Comparison of ENCODE assay signal across 14 cellular contexts in the genomic region with DNA sequence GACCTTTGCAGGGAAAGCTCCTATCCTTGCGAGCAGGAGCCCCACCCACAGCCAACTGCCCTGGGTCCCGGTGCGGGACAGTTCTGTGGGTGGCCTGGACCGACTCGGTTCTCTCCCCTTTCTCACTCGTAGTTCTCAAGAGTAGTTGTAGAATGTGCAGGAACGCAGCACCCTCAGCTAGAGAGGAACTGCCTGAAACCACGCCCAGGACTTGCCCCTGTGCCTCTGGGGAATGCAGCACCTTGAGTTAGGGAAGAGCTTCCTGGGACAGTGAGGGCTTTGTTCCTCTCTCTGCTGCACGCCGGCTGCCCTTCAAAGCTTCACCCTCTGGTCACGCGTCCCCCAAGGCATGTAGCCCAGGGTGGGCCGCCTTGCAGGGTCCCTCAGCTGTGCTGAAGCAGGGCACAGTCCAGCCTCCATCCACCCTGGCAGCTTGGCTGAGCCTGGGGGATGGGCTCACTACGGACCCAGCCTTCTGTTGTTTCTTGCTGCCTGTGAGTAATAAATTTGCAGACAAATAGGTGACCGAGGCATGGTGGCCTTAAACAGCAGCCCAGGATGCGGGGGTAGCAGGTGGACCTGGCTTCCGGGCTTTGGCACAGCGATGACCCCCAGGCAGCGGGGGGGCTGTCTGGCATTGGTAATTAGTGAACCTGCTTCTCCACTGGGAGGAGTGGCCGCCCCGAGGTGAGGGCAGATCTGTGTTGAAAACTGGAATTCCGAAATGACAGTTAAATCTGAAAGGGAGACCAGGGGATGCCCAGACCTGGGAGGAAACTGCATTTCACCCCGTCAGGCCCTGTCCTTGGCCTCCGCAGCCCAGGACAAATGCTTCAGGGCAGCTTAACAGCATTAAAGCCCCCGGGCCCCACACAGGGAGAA.
DNase-seq lines count a peak whose midpoint lies in the region; ATAC-seq and TF ChIP-seq lines count a peak whose summit lies in the region.
"Had no signal": no experiment of that assay in that cellular context is flagged by ENCODE, and none has a peak within 500 bp of the region (broad histone marks: within the 10 kb centered on the region; RNA-seq: fewer than 3 reads in every experiment).

No MANE protein-coding gene starts in this region.

- no peak overlapping the region for H3K4me3 Mint-ChIP-seq in activated naive CD8-positive, alpha-beta T cell treated with anti-CD3 and anti-CD28 coated beads for 36 hours
- no peak overlapping the region for H3K4me3 Mint-ChIP-seq in natural killer cell
- H3K4me3 Mint-ChIP-seq: activated CD4-positive, alpha-beta memory T cell treated with anti-CD3 and anti-CD28 coated beads, Interleukin-2, amount 10 ng/mL, durations not matched to agents 7 days and 5 days had no signal

- H3K9me2 ChIP-seq in SK-N-SH: no peaks in the 10 kb centered on the region

- H3K9me3 ChIP-seq in BLaER1 treated with 17β-estradiol and CSF1 and Interleukin-3, amounts not matched to agents 10 nM and 100 nM (replicated peaks in 1 of 11): peaks cover 4 to 7% (median 6%) of the 10 kb centered on the region in 11 experiments; a peak in 19 of 22 replicates
- H3K9me3 ChIP-seq in SK-N-SH: no peaks in the 10 kb centered on the region
- H3K9me3 ChIP-seq: adrenal gland had no signal

- peaks cover 0 to 47% (median 0%) of the 10 kb centered on the region in 11 experiments; a peak in 5 of 22 replicates for H3K27me3 ChIP-seq in BLaER1 treated with 17β-estradiol and CSF1 and Interleukin-3, amounts not matched to agents 10 nM and 100 nM
- H3K27me3 ChIP-seq in SK-N-SH (ENCODE audit: insufficient read depth): no peaks in the 10 kb centered on the region
- H3K27me3 ChIP-seq: upper lobe of left lung had no signal

- no peaks in the 10 kb centered on the region for H3K36me3 Mint-ChIP-seq in activated naive CD8-positive, alpha-beta T cell treated with anti-CD3 and anti-CD28 coated beads for 36 hours
- H3K36me3 Mint-ChIP-seq in natural killer cell: no peaks in the 10 kb centered on the region

- H4K20me1 ChIP-seq in BLaER1 treated with 17β-estradiol and CSF1 and Interleukin-3, amounts not matched to agents 10 nM and 100 nM: peaks cover 0 to 15% (median 0%) of the 10 kb centered on the region in 11 experiments; a peak in 1 of 22 replicates
- no peaks in the 10 kb centered on the region for H4K20me1 ChIP-seq in SK-N-SH (ENCODE audit: insufficient read depth)

- POLR2A ChIA-PET in SK-N-SH (lab: Yijun Ruan, JAX): no interaction called here

- peaks cover 36% of the 10 kb centered on the region for H3K27me3 Mint-ChIP-seq in activated naive CD8-positive, alpha-beta T cell treated with anti-CD3 and anti-CD28 coated beads for 36 hours
- H3K27me3 Mint-ChIP-seq in natural killer cell (ENCODE audit: low read depth in 2 of 2): peaks cover 2 to 18% of the 10 kb centered on the region in 2 donors

- no peak for TF ChIP-seq CTCF in SK-N-SH (IDR thresholded peaks at IDR 0.05)
- no peak for TF ChIP-seq CTCF in natural killer cell (IDR thresholded peaks at IDR 0.05)

- no peaks in the 10 kb centered on the region for H3K79me2 ChIP-seq in SK-N-SH (ENCODE audit: insufficient read depth)

- intact Hi-C loops in left colon (cut with DNase I, micrococcal nuclease): no loop called here
- intact Hi-C loops in natural killer cell (cut with micrococcal nuclease): no loop called here

- peak overlapping the region; percentile 81 to 99 (median 93) for H3K4me2 ChIP-seq in BLaER1 treated with 17β-estradiol and CSF1 and Interleukin-3, amounts not matched to agents 10 nM and 100 nM
- no peak overlapping the region for H3K4me2 ChIP-seq in SK-N-SH

- no peaks in the 10 kb centered on the region for H3K36me3 ChIP-seq in BLaER1 treated with 17β-estradiol and CSF1 and Interleukin-3, amounts not matched to agents 10 nM and 100 nM
- H3K36me3 ChIP-seq in SK-N-SH (replicated peaks in 1 of 2; ENCODE audit: control insufficient read depth in 1 of 2, insufficient read depth in 2 of 2, low read length in 1 of 2): no peaks in the 10 kb centered on the region
- H3K36me3 ChIP-seq: adrenal gland, upper lobe of left lung had no signal

- H3K4me3 ChIP-seq in BLaER1 treated with 17β-estradiol and CSF1 and Interleukin-3, amounts not matched to agents 10 nM and 100 nM: peak overlapping the region in 4 of 10 experiments; percentile 6 to 42 (median 30); a peak in 4 of 20 replicates
- no peak overlapping the region for H3K4me3 ChIP-seq in SK-N-SH (ENCODE audit: low read depth in 2 of 2, low read length in 1 of 2)
- H3K4me3 ChIP-seq: adrenal gland, upper lobe of left lung had no signal

- no peak overlapping the region for H3K27ac Mint-ChIP-seq in activated naive CD8-positive, alpha-beta T cell treated with anti-CD3 and anti-CD28 coated beads for 36 hours
- no peak overlapping the region for H3K27ac Mint-ChIP-seq in natural killer cell
- H3K27ac Mint-ChIP-seq: activated CD4-positive, alpha-beta memory T cell treated with anti-CD3 and anti-CD28 coated beads, Interleukin-2, amount 10 ng/mL, durations not matched to agents 7 days and 5 days had no signal

- peak overlapping the region in 9 of 11 experiments; percentile 7 to 90 (median 51); a peak in 14 of 22 replicates for H3K9ac ChIP-seq in BLaER1 treated with 17β-estradiol and CSF1 and Interleukin-3, amounts not matched to agents 10 nM and 100 nM
- H3K9ac ChIP-seq in SK-N-SH: no peak overlapping the region

- peaks cover 1% of the 10 kb centered on the region for H3K9me3 Mint-ChIP-seq in activated naive CD8-positive, alpha-beta T cell treated with anti-CD3 and anti-CD28 coated beads for 36 hours
- no peaks in the 10 kb centered on the region for H3K9me3 Mint-ChIP-seq in natural killer cell
- H3K9me3 Mint-ChIP-seq: activated CD4-positive, alpha-beta memory T cell treated with anti-CD3 and anti-CD28 coated beads, Interleukin-2, amount 10 ng/mL, durations not matched to agents 7 days and 5 days had no signal

- DNase-seq in NCI-H526 treated with DMSO at 0.1 percent for 48 hours (lab: John Stamatoyannopoulos, UW): peak; percentile 81
- DNase-seq in left colon: no peak
- DNase-seq in activated naive CD8-positive, alpha-beta T cell treated with anti-CD3 and anti-CD28 coated beads for 36 hours: no peak
- no peak for DNase-seq in SK-N-SH
- DNase-seq in NK-92 (lab: John Stamatoyannopoulos, UW; ENCODE audit: unreplicated experiment): no peak
- no peak for DNase-seq in natural killer cell
- DNase-seq: activated CD4-positive, alpha-beta memory T cell treated with anti-CD3 and anti-CD28 coated beads, Interleukin-2, amount 10 ng/mL, durations not matched to agents 7 days and 5 days; NCI-H1930; nucleus accumbens had no signal

- no peak for TF ChIP-seq EP300 in SK-N-SH (IDR thresholded peaks at IDR 0.05; ENCODE audit: borderline replicate concordance in 1 of 2, low read depth in 1 of 2, low read length in 1 of 2)

- no peak overlapping the region for H2AFZ ChIP-seq in SK-N-SH (ENCODE audit: low read depth)

- H3K4me1 ChIP-seq in BLaER1 treated with 17β-estradiol and CSF1 and Interleukin-3, amounts not matched to agents 10 nM and 100 nM: peaks cover 58 to 77% (median 71%) of the 10 kb centered on the region in 10 experiments
- peaks cover 0 to 26% of the 10 kb centered on the region in 2 experiments; a peak in 1 of 4 replicates for H3K4me1 ChIP-seq in SK-N-SH (ENCODE audit: control insufficient read depth in 1 of 2, insufficient read depth in 2 of 2, low read depth in 1 of 2, low read length in 1 of 2)
- H3K4me1 ChIP-seq: adrenal gland had no signal

- no peak for TF ChIP-seq RAD21 in SK-N-SH (IDR thresholded peaks at IDR 0.05; ENCODE audit: low read length)

- CTCF ChIA-PET in SK-N-SH (lab: Yijun Ruan, JAX): interaction anchor here (1.3 to 1.6 kb wide), 2 partner anchors 113 to 236 kb away, joined by 3 to 4 read pairs; no protein-coding TSS in a partner anchor

- peak; percentile 30 for ATAC-seq in GM21529 (IDR thresholded peaks at IDR 0.05; ENCODE audit: unreplicated experiment)
- ATAC-seq in left colon: peak; percentile 57
- ATAC-seq in natural killer cell: no peak
- ATAC-seq: Right ventricle myocardium inferior had no signal

- H3F3A ChIP-seq in SK-N-SH (replicated peaks; ENCODE audit: insufficient read depth): no peaks in the 10 kb centered on the region

- H3K4me1 Mint-ChIP-seq in activated naive CD8-positive, alpha-beta T cell treated with anti-CD3 and anti-CD28 coated beads for 36 hours: peaks cover 9% of the 10 kb centered on the region
- H3K4me1 Mint-ChIP-seq in natural killer cell: peaks cover 6 to 8% of the 10 kb centered on the region in 2 donors

- WGBS in SK-N-SH (ENCODE audit: low lambda C conversion rate): 56% methylated on average over 19 of the region's 25 CpGs

- peak overlapping the region in 7 of 11 experiments; percentile 48 to 99 (median 76); a peak in 13 of 22 replicates for H3K27ac ChIP-seq in BLaER1 treated with 17β-estradiol and CSF1 and Interleukin-3, amounts not matched to agents 10 nM and 100 nM
- no peak overlapping the region for H3K27ac ChIP-seq in SK-N-SH (ENCODE audit: low read depth in 2 of 2, low read length in 1 of 2)
- H3K27ac ChIP-seq: adrenal gland, upper lobe of left lung had no signal

TF ChIP-seq in SK-N-SH, 30 proteins besides CTCF, POLR2A, EP300 and RAD21 (continues in another document):
- no peak for TF ChIP-seq MXI1 (IDR thresholded peaks at IDR 0.05; ENCODE audit: low read depth, low read length)
- TF ChIP-seq, protein P1, sequence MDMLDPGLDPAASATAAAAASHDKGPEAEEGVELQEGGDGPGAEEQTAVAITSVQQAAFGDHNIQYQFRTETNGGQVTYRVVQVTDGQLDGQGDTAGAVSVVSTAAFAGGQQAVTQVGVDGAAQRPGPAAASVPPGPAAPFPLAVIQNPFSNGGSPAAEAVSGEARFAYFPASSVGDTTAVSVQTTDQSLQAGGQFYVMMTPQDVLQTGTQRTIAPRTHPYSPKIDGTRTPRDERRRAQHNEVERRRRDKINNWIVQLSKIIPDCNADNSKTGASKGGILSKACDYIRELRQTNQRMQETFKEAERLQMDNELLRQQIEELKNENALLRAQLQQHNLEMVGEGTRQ (IDR thresholded peaks at IDR 0.05; ENCODE audit: borderline replicate concordance, low read depth, low read length): no peak
- TF ChIP-seq, protein P2, sequence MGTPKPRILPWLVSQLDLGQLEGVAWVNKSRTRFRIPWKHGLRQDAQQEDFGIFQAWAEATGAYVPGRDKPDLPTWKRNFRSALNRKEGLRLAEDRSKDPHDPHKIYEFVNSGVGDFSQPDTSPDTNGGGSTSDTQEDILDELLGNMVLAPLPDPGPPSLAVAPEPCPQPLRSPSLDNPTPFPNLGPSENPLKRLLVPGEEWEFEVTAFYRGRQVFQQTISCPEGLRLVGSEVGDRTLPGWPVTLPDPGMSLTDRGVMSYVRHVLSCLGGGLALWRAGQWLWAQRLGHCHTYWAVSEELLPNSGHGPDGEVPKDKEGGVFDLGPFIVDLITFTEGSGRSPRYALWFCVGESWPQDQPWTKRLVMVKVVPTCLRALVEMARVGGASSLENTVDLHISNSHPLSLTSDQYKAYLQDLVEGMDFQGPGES (IDR thresholded peaks at IDR 0.05; ENCODE audit: low read depth, low read length): no peak
- no peak for TF ChIP-seq JUND (IDR thresholded peaks at IDR 0.05)
- no peak for TF ChIP-seq FOXJ3 (CRISPR knock-in tag; IDR thresholded peaks at IDR 0.05)
- no peak for TF ChIP-seq POLR2AphosphoS5 (IDR thresholded peaks at IDR 0.05; ENCODE audit: low read depth, low read length)
- TF ChIP-seq FOSL2 (IDR thresholded peaks at IDR 0.05; ENCODE audit: borderline replicate concordance, low read depth): no peak
- TF ChIP-seq TAF1 (IDR thresholded peaks at IDR 0.05; ENCODE audit: borderline replicate concordance, low read depth, low read length): no peak

Comparison
In these comparisons a context has a peak if more than half of its experiments do, and no peak if none do; other contexts are left out.
1. H3K27ac ChIP-seq: peak in BLaER1 treated with 17β-estradiol and CSF1 and Interleukin-3, amounts not matched to agents 10 nM and 100 nM (7 of 11); none in SK-N-SH (0 of 2).
2. ATAC-seq: peak in GM21529 (single experiment) and left colon (single experiment); none in natural killer cell (0 of 3).